ENCODE assay signal across 1 cellular context in the genomic region with DNA sequence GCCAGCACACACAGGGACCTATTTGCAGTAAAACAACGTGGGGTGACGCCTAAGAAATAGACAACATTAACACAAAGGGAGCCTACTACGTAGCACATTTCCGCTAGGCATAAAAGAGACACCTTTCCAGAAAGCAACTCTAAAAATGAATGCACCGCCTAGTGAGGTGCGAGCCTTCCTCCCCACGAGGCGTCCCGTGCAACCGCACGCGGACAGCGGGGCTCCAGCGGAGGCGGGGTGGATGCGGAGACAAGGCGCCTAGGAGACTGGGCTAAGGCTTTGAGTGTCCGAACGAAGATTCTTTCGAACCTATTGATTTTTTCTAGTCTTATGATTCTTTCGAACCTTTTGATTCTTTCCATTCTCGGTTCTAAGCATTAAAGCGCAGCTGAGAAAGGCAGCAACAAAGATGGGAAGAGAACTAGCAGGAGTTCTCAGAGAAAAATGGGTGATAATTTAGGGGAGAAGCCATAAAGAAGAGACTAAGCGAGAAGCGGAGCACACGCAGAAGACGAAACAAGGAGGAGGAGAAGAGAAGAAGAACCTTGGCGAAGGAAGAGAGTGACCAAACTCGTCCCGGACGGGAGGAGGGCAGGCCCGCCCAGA.
TF ChIP-seq lines count a peak whose summit lies in the region.

No MANE protein-coding gene starts in this region.

TF ChIP-seq in GM12878, 131 proteins besides CTCF, POLR2A, EP300 and RAD21 (continued from another document):
- TF ChIP-seq, protein P1, sequence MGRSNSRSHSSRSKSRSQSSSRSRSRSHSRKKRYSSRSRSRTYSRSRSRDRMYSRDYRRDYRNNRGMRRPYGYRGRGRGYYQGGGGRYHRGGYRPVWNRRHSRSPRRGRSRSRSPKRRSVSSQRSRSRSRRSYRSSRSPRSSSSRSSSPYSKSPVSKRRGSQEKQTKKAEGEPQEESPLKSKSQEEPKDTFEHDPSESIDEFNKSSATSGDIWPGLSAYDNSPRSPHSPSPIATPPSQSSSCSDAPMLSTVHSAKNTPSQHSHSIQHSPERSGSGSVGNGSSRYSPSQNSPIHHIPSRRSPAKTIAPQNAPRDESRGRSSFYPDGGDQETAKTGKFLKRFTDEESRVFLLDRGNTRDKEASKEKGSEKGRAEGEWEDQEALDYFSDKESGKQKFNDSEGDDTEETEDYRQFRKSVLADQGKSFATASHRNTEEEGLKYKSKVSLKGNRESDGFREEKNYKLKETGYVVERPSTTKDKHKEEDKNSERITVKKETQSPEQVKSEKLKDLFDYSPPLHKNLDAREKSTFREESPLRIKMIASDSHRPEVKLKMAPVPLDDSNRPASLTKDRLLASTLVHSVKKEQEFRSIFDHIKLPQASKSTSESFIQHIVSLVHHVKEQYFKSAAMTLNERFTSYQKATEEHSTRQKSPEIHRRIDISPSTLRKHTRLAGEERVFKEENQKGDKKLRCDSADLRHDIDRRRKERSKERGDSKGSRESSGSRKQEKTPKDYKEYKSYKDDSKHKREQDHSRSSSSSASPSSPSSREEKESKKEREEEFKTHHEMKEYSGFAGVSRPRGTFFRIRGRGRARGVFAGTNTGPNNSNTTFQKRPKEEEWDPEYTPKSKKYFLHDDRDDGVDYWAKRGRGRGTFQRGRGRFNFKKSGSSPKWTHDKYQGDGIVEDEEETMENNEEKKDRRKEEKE (IDR thresholded peaks at IDR 0.05), result no peak
- 0 out of 2 replicates have a peak, but pooled peaks have one; percentile 61 for TF ChIP-seq NBN (IDR thresholded peaks at IDR 0.05)
- TF ChIP-seq BHLHE40 (IDR thresholded peaks at IDR 0.05; ENCODE audit: borderline replicate concordance in 1 of 2, low read depth in 2 of 2, low read length in 1 of 2), result peak; percentile 90
- no peak for TF ChIP-seq SMC3 (IDR thresholded peaks at IDR 0.05; ENCODE audit: borderline replicate concordance, low read length)
- no peak for TF ChIP-seq POLR2AphosphoS2 (IDR thresholded peaks at IDR 0.05; ENCODE audit: low read depth, low read length)
- TF ChIP-seq, protein P2, sequence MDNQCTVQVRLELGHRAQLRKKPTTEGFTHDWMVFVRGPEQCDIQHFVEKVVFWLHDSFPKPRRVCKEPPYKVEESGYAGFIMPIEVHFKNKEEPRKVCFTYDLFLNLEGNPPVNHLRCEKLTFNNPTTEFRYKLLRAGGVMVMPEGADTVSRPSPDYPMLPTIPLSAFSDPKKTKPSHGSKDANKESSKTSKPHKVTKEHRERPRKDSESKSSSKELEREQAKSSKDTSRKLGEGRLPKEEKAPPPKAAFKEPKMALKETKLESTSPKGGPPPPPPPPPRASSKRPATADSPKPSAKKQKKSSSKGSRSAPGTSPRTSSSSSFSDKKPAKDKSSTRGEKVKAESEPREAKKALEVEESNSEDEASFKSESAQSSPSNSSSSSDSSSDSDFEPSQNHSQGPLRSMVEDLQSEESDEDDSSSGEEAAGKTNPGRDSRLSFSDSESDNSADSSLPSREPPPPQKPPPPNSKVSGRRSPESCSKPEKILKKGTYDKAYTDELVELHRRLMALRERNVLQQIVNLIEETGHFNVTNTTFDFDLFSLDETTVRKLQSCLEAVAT (IDR thresholded peaks at IDR 0.05), result peak; percentile 68; the same call in 1 of the 2 replicates
- TF ChIP-seq, protein P3, sequence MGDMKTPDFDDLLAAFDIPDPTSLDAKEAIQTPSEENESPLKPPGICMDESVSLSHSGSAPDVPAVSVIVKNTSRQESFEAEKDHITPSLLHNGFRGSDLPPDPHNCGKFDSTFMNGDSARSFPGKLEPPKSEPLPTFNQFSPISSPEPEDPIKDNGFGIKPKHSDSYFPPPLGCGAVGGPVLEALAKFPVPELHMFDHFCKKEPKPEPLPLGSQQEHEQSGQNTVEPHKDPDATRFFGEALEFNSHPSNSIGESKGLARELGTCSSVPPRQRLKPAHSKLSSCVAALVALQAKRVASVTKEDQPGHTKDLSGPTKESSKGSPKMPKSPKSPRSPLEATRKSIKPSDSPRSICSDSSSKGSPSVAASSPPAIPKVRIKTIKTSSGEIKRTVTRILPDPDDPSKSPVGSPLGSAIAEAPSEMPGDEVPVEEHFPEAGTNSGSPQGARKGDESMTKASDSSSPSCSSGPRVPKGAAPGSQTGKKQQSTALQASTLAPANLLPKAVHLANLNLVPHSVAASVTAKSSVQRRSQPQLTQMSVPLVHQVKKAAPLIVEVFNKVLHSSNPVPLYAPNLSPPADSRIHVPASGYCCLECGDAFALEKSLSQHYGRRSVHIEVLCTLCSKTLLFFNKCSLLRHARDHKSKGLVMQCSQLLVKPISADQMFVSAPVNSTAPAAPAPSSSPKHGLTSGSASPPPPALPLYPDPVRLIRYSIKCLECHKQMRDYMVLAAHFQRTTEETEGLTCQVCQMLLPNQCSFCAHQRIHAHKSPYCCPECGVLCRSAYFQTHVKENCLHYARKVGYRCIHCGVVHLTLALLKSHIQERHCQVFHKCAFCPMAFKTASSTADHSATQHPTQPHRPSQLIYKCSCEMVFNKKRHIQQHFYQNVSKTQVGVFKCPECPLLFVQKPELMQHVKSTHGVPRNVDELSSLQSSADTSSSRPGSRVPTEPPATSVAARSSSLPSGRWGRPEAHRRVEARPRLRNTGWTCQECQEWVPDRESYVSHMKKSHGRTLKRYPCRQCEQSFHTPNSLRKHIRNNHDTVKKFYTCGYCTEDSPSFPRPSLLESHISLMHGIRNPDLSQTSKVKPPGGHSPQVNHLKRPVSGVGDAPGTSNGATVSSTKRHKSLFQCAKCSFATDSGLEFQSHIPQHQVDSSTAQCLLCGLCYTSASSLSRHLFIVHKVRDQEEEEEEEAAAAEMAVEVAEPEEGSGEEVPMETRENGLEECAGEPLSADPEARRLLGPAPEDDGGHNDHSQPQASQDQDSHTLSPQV (IDR thresholded peaks at IDR 0.05), result no peak
- TF ChIP-seq, protein P4, sequence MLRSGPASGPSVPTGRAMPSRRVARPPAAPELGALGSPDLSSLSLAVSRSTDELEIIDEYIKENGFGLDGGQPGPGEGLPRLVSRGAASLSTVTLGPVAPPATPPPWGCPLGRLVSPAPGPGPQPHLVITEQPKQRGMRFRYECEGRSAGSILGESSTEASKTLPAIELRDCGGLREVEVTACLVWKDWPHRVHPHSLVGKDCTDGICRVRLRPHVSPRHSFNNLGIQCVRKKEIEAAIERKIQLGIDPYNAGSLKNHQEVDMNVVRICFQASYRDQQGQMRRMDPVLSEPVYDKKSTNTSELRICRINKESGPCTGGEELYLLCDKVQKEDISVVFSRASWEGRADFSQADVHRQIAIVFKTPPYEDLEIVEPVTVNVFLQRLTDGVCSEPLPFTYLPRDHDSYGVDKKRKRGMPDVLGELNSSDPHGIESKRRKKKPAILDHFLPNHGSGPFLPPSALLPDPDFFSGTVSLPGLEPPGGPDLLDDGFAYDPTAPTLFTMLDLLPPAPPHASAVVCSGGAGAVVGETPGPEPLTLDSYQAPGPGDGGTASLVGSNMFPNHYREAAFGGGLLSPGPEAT (IDR thresholded peaks at IDR 0.05; ENCODE audit: low read depth), result peak; percentile 76
- TF ChIP-seq TCF7 (IDR thresholded peaks at IDR 0.05; ENCODE audit: borderline replicate concordance), result no peak
- TF ChIP-seq RB1 (IDR thresholded peaks at IDR 0.05; ENCODE audit: borderline replicate concordance), result no peak
- TF ChIP-seq SUZ12 (IDR thresholded peaks at IDR 0.05; ENCODE audit: unreplicated experiment), result no peak
- TF ChIP-seq TAF1 (IDR thresholded peaks at IDR 0.05; ENCODE audit: borderline replicate concordance, low read depth, low read length), result no peak
- TF ChIP-seq RUNX3 (IDR thresholded peaks at IDR 0.05; ENCODE audit: low read length), result peak; percentile 63
- TF ChIP-seq, protein P5, sequence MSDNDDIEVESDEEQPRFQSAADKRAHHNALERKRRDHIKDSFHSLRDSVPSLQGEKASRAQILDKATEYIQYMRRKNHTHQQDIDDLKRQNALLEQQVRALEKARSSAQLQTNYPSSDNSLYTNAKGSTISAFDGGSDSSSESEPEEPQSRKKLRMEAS (IDR thresholded peaks at IDR 0.05; ENCODE audit: low read depth, low read length), result peak; percentile 65; the same call in 1 of the 2 replicates
- TF ChIP-seq CBFB (IDR thresholded peaks at IDR 0.05; ENCODE audit: low read depth), result no peak
- no peak for TF ChIP-seq ZNF24 (IDR thresholded peaks at IDR 0.05)
- no peak for TF ChIP-seq RELA (IDR thresholded peaks at IDR 0.05; ENCODE audit: borderline replicate concordance, partially characterized antibody)
- no peak for TF ChIP-seq TCF3 (IDR thresholded peaks at IDR 0.05; ENCODE audit: borderline replicate concordance, insufficient read depth, low read depth, low read length)
- TF ChIP-seq ZZZ3 (IDR thresholded peaks at IDR 0.05; ENCODE audit: control insufficient read depth, insufficient read length, low read depth), result no peak
- TF ChIP-seq ZNF622 (IDR thresholded peaks at IDR 0.05), result no peak
- TF ChIP-seq CREM (IDR thresholded peaks at IDR 0.05; ENCODE audit: low read depth), result no peak
- TF ChIP-seq PAX5 (IDR thresholded peaks at IDR 0.05; ENCODE audit: borderline replicate concordance, low read depth, low read length), result 0 out of 2 replicates have a peak, but pooled peaks have one; percentile 6
- TF ChIP-seq, protein P6, sequence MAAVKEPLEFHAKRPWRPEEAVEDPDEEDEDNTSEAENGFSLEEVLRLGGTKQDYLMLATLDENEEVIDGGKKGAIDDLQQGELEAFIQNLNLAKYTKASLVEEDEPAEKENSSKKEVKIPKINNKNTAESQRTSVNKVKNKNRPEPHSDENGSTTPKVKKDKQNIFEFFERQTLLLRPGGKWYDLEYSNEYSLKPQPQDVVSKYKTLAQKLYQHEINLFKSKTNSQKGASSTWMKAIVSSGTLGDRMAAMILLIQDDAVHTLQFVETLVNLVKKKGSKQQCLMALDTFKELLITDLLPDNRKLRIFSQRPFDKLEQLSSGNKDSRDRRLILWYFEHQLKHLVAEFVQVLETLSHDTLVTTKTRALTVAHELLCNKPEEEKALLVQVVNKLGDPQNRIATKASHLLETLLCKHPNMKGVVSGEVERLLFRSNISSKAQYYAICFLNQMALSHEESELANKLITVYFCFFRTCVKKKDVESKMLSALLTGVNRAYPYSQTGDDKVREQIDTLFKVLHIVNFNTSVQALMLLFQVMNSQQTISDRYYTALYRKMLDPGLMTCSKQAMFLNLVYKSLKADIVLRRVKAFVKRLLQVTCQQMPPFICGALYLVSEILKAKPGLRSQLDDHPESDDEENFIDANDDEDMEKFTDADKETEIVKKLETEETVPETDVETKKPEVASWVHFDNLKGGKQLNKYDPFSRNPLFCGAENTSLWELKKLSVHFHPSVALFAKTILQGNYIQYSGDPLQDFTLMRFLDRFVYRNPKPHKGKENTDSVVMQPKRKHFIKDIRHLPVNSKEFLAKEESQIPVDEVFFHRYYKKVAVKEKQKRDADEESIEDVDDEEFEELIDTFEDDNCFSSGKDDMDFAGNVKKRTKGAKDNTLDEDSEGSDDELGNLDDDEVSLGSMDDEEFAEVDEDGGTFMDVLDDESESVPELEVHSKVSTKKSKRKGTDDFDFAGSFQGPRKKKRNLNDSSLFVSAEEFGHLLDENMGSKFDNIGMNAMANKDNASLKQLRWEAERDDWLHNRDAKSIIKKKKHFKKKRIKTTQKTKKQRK (IDR thresholded peaks at IDR 0.05; ENCODE audit: low read depth, low read length), result no peak
- no peak for TF ChIP-seq FOXK2 (IDR thresholded peaks at IDR 0.05)
- TF ChIP-seq, protein P7, sequence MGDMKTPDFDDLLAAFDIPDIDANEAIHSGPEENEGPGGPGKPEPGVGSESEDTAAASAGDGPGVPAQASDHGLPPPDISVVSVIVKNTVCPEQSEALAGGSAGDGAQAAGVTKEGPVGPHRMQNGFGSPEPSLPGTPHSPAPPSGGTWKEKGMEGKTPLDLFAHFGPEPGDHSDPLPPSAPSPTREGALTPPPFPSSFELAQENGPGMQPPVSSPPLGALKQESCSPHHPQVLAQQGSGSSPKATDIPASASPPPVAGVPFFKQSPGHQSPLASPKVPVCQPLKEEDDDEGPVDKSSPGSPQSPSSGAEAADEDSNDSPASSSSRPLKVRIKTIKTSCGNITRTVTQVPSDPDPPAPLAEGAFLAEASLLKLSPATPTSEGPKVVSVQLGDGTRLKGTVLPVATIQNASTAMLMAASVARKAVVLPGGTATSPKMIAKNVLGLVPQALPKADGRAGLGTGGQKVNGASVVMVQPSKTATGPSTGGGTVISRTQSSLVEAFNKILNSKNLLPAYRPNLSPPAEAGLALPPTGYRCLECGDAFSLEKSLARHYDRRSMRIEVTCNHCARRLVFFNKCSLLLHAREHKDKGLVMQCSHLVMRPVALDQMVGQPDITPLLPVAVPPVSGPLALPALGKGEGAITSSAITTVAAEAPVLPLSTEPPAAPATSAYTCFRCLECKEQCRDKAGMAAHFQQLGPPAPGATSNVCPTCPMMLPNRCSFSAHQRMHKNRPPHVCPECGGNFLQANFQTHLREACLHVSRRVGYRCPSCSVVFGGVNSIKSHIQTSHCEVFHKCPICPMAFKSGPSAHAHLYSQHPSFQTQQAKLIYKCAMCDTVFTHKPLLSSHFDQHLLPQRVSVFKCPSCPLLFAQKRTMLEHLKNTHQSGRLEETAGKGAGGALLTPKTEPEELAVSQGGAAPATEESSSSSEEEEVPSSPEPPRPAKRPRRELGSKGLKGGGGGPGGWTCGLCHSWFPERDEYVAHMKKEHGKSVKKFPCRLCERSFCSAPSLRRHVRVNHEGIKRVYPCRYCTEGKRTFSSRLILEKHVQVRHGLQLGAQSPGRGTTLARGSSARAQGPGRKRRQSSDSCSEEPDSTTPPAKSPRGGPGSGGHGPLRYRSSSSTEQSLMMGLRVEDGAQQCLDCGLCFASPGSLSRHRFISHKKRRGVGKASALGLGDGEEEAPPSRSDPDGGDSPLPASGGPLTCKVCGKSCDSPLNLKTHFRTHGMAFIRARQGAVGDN (IDR thresholded peaks at IDR 0.05), result peak; percentile 90
- no peak for TF ChIP-seq JUNB (IDR thresholded peaks at IDR 0.05)
- TF ChIP-seq HDGF (IDR thresholded peaks at IDR 0.05), result peak; percentile 79; the same call in 1 of the 2 replicates
- TF ChIP-seq, protein P8, sequence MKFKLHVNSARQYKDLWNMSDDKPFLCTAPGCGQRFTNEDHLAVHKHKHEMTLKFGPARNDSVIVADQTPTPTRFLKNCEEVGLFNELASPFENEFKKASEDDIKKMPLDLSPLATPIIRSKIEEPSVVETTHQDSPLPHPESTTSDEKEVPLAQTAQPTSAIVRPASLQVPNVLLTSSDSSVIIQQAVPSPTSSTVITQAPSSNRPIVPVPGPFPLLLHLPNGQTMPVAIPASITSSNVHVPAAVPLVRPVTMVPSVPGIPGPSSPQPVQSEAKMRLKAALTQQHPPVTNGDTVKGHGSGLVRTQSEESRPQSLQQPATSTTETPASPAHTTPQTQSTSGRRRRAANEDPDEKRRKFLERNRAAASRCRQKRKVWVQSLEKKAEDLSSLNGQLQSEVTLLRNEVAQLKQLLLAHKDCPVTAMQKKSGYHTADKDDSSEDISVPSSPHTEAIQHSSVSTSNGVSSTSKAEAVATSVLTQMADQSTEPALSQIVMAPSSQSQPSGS (IDR thresholded peaks at IDR 0.05; ENCODE audit: low read length), result no peak
- no peak for TF ChIP-seq ESRRA (IDR thresholded peaks at IDR 0.05; ENCODE audit: low read length)
- TF ChIP-seq CBX5 (IDR thresholded peaks at IDR 0.05; ENCODE audit: low read depth), result no peak
- no peak for TF ChIP-seq NR2C1 (IDR thresholded peaks at IDR 0.05)
